8 cellular contexts compared by ENCODE assay signal in the genomic region with DNA sequence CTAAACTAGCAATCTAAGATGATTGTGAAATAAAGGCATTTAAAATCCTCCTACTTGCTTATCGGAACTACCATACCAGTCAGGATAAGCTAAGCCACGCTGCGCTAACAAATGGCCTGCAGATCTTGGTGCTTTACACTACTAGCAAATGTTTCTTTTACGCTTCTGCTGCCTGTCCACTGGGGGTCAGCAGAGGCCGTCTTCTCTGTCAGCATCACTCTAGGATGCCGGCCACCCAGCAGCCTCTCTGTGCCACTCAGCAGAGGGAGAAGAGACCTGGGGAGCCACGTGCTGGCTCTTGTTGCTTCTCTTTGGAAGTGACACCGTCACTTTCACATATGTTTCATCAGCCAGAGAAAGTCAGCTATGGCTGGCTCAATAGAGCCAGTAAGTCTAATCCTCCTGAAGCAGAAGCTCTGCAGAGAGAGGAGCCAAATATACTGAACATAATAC. TPM values are rescaled to one million over a fixed set of nuclear protein-coding genes. Genes with fewer than 3 reads are reported as not detected.
DNase-seq lines count a peak whose midpoint lies in the region; ATAC-seq, FAIRE-seq and TF ChIP-seq lines count a peak whose summit lies in the region.

No MANE protein-coding gene starts in this region.

- TF ChIP-seq POLR2A in A549 (IDR thresholded peaks at IDR 0.05; ENCODE audit: low read length) (no peak), GM12892 (IDR thresholded peaks at IDR 0.05; ENCODE audit: low read depth, low read length) (no peak), stomach (IDR thresholded peaks at IDR 0.05) (no peak)

- no peak overlapping the region for H3K4me3 Mint-ChIP-seq in memory B cell

- H3K9me3 Mint-ChIP-seq in memory B cell: no peaks in the 10 kb centered on the region

- H3K27me3 Mint-ChIP-seq in memory B cell: no peaks in the 10 kb centered on the region

- ATAC-seq in A549: peak; percentile 92 to 97
- ATAC-seq in memory B cell (ENCODE audit: low read depth): peak; percentile 44
- ATAC-seq in HG03439 (IDR thresholded peaks at IDR 0.05; ENCODE audit: unreplicated experiment): no peak

- no peaks in the 10 kb centered on the region for H3K36me3 ChIP-seq in stomach

- peak; percentile 86 for TF ChIP-seq CTCF in A549 (IDR thresholded peaks at IDR 0.05)
- TF ChIP-seq CTCF in WI38 (IDR thresholded peaks at IDR 0.05; ENCODE audit: low read depth, low read length): 0 out of 2 replicates have a peak, but pooled peaks have one; percentile 11
- peak; percentile 38 for TF ChIP-seq CTCF in coronary artery (IDR thresholded peaks at IDR 0.05)
- TF ChIP-seq CTCF in stomach (IDR thresholded peaks at IDR 0.05): peak in 4 of 7 experiments; percentile 21 to 62 (median 34)

- H3K4me3 ChIP-seq in A549: no peak overlapping the region
- H3K4me3 ChIP-seq in WI38 (ENCODE audit: low read depth, low read length): no peak overlapping the region
- H3K4me3 ChIP-seq in coronary artery: no peak overlapping the region
- H3K4me3 ChIP-seq in stomach: no peak overlapping the region

- intact Hi-C loops in stomach (cut with DNase I; ENCODE audit: low total_unique reads): no loop called here

- POLR2A ChIA-PET in A549 (lab: Yijun Ruan, JAX): no interaction called here

- no peaks in the 10 kb centered on the region for H3K36me3 Mint-ChIP-seq in memory B cell

- 0 out of 3 replicates have a peak, but pooled peaks cover 8% of the 10 kb centered on the region for H3K9me3 ChIP-seq in A549
- no peaks in the 10 kb centered on the region for H3K9me3 ChIP-seq in stomach

- FAIRE-seq in A549 (lab: Jason Lieb, UNC) (no peak), GM12892 (lab: Jason Lieb, UNC) (peak; percentile 70)

- peak overlapping the region; percentile 17; the same call in 1 of the 3 replicates for H3K4me2 ChIP-seq in A549

- H3K4me1 ChIP-seq in A549: peaks cover 6% of the 10 kb centered on the region
- H3K4me1 ChIP-seq in stomach: peaks cover 0 to 15% (median 7%) of the 10 kb centered on the region in 4 donors

- H3K27me3 ChIP-seq in stomach: no peaks in the 10 kb centered on the region

- peak overlapping the region; percentile 44 to 73; a peak in 4 of 6 replicates for H3K27ac ChIP-seq in A549
- H3K27ac ChIP-seq in coronary artery: no peak overlapping the region
- no peak overlapping the region for H3K27ac ChIP-seq in stomach

- H3K27ac Mint-ChIP-seq in memory B cell: no peak overlapping the region

- DNase-seq in A549 (ENCODE audit: low read depth in 1 of 2, low spot score in 1 of 2) (peak; percentile 35 to 80), GM12892 (ENCODE audit: insufficient read length) (peak; percentile 27), NCI-H1436 (lab: John Stamatoyannopoulos, UW) (peak; percentile 70), coronary artery (ENCODE audit: low spot score) (peak; percentile 78), memory B cell (ENCODE audit: low spot score in 2 of 2) (peak in 1 of 2 donors; percentile 2), stomach (peak; percentile 60)

- TF ChIP-seq RAD21 in A549 (conservative IDR thresholded peaks at IDR 0.05 in 1 of 2, IDR thresholded peaks at IDR 0.05 in 1 of 2): peak; percentile 91 to 92

- TF ChIP-seq EP300 in A549 (IDR thresholded peaks at IDR 0.05): no peak
- TF ChIP-seq EP300 in stomach (IDR thresholded peaks at IDR 0.05): no peak

- CTCF ChIA-PET in A549 (lab: Yijun Ruan, JAX): interaction anchor here (0.6 to 4.0 kb wide), 53 partner anchors 12 to 464 kb away, joined by 3 to 49 read pairs (median 4); no protein-coding TSS in a partner anchor

- WGBS in A549 (ENCODE audit: missing lambda C conversion rate): 27% methylated on average over 8 of the region's 8 CpGs
- 56 to 68% (median 64%) methylated on average over 8 of the region's 8 CpGs for WGBS in stomach, 5 donors

- H3K4me1 Mint-ChIP-seq in memory B cell: peaks cover 6% of the 10 kb centered on the region

TF ChIP-seq in A549, 52 proteins besides CTCF, POLR2A, EP300 and RAD21 (continues in another document):
- TF ChIP-seq POLR2AphosphoS2 (conservative IDR thresholded peaks at IDR 0.05; ENCODE audit: low read length) (no peak), SREBF2 (IDR thresholded peaks at IDR 0.05) (no peak), ESRRA (IDR thresholded peaks at IDR 0.05; ENCODE audit: borderline replicate concordance, low read length) (no peak), RARB (CRISPR knock-in tag; IDR thresholded peaks at IDR 0.05) (no peak), BCL3 (IDR thresholded peaks at IDR 0.05) (no peak), EHMT2 (IDR thresholded peaks at IDR 0.05; ENCODE audit: low read depth) (no peak), ELK1 (IDR thresholded peaks at IDR 0.05; ENCODE audit: low read depth, low read length) (no peak), KDM5A (IDR thresholded peaks at IDR 0.05) (no peak), JUN (IDR thresholded peaks at IDR 0.05) (no peak), CEBPB (IDR thresholded peaks at IDR 0.05) (no peak), JUNB (IDR thresholded peaks at IDR 0.05) (no peak), CHD4 (IDR thresholded peaks at IDR 0.05; ENCODE audit: borderline replicate concordance) (no peak), NFE2L2 (conservative IDR thresholded peaks at IDR 0.05; ENCODE audit: low read length) (no peak), RCOR1 (IDR thresholded peaks at IDR 0.05; ENCODE audit: low read depth, low read length) (no peak), ATOH8 (CRISPR knock-in tag; IDR thresholded peaks at IDR 0.05; ENCODE audit: low read depth) (no peak), E2F6 (IDR thresholded peaks at IDR 0.05; ENCODE audit: borderline replicate concordance, low read depth) (peak; percentile 58; the same call in 1 of the 2 replicates), MAX (IDR thresholded peaks at IDR 0.05) (peak; percentile 83), RNF2 (IDR thresholded peaks at IDR 0.05; ENCODE audit: borderline replicate concordance, low read depth) (no peak), SMC3 (IDR thresholded peaks at IDR 0.05) (peak; percentile 78), HOXB13 (CRISPR knock-in tag; IDR thresholded peaks at IDR 0.05; ENCODE audit: low read depth) (no peak), MAZ (IDR thresholded peaks at IDR 0.05; ENCODE audit: borderline replicate concordance, low read depth, low read length) (no peak), NR3C1 (IDR thresholded peaks at IDR 0.05) (no peak)
- TF ChIP-seq, protein P1, sequence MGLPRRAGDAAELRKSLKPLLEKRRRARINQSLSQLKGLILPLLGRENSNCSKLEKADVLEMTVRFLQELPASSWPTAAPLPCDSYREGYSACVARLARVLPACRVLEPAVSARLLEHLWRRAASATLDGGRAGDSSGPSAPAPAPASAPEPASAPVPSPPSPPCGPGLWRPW (IDR thresholded peaks at IDR 0.05): no peak

RNA-seq across cellular contexts. Expression of gene COPS8, which starts 36.6 kb away (rescaled TPM):
- polyA plus RNA-seq in A549 (2011; rRNA removed) (129 and 161 TPM in 2 replicates), A549 (2017; fragmentation: RNase III; extraction: RNeasy Plus Mini Kit Qiagen cat#74134 plus additional on column Dnase treatment) (76.1 to 88.9 TPM (median 85.7 TPM) in 3 replicates), stomach (10 to 100 TPM; 29.8 to 40.2 (median 30.4) TPM)
- 65.4 and 67.5 TPM in 2 replicates for polyA plus RNA-seq in A549 (2012; cell fraction: cytosol; rRNA removed)
- polyA plus RNA-seq in A549 (2012; cell fraction: nucleus; rRNA removed): 17.5 and 36.9 TPM in 2 replicates
- polyA minus RNA-seq in A549 (2011; rRNA and poly(A)+ RNA removed): 22.7 and 24.7 TPM in 2 replicates
- polyA plus RNA-seq in GM12892 (2012; ENCODE audit: missing spikeins): 48.5 TPM
- 100 to 1,000 TPM in 1 of 5 donors, 10 to 100 TPM in 4; 24.1 to 105 (median 79.9) TPM for total RNA-seq in stomach

Comparison
In these comparisons a context has a peak if more than half of its experiments do, and no peak if none do; other contexts are left out.
1. H3K27ac ChIP-seq: peak in A549 (2 of 2); none in coronary artery (0 of 2) and stomach (0 of 5).
2. CTCF ChIP-seq: peak in every context shown above with its lines; median percentile 86 in A549; 38 in coronary artery; 34 in stomach; 11 in WI38.